ENCODE assay signal across 1 cellular context in the genomic region with DNA sequence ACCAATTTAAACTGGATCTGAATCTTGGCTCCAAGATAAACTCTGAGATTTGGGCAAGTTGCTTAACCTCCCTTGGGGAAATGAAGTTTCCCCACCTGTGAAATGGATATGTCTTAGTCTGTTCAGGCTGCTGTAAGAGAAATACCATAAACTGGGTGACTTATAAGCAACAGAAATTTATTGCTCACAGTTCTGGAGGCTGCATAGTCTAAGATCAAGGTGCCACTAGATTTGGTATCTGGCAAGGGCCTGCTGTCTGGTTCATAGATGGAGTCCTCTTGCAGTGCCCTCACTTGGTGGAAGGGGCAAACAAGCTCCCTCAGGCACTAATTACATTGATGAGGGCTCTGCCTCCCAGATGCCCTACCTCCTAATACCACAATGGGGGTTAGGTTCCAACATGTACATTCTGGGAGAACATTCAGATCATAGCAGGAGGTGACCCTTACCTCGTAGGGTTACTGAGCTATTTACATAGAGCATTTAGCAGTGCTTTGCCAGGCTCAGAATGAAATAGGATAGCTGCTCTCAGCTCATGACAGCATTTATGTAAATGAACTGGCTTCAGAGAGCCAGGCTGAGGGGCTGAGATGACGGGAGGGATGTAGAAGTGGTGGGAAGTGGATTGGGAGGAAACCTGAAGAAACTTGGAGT.
TF ChIP-seq lines count a peak whose summit lies in the region.

No MANE protein-coding gene starts in this region.

TF ChIP-seq in HEK293, 187 proteins besides CTCF, POLR2A, EP300 and RAD21 (continued from another document and continues in another):
- peak; percentile 73; the same call in 1 of the 2 replicates for TF ChIP-seq INSM2 (tag by site-specific recombination; IDR thresholded peaks at IDR 0.05)
- TF ChIP-seq ZBTB26 (tag by site-specific recombination; optimal IDR thresholded peaks at IDR 0.05), result no peak
- TF ChIP-seq, protein P1, sequence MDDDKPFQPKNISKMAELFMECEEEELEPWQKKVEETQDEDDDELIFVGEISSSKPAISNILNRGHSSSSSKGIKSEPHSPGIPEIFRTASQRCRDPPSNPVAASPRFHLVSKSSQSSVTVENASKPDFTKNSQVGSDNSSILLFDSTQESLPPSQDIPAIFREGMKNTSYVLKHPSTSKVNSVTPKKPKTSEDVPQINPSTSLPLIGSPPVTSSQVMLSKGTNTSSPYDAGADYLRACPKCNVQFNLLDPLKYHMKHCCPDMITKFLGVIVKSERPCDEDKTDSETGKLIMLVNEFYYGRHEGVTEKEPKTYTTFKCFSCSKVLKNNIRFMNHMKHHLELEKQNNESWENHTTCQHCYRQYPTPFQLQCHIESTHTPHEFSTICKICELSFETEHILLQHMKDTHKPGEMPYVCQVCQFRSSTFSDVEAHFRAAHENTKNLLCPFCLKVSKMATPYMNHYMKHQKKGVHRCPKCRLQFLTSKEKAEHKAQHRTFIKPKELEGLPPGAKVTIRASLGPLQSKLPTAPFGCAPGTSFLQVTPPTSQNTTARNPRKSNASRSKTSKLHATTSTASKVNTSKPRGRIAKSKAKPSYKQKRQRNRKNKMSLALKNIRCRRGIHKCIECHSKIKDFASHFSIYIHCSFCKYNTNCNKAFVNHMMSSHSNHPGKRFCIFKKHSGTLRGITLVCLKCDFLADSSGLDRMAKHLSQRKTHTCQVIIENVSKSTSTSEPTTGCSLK (tag by site-specific recombination; IDR thresholded peaks at IDR 0.05), result no peak
- TF ChIP-seq KLF17 (tag by site-specific recombination; IDR thresholded peaks at IDR 0.05), result 0 out of 2 replicates have a peak, but pooled peaks have one; percentile 43
- TF ChIP-seq ZNF843 (tag by site-specific recombination; IDR thresholded peaks at IDR 0.05), result peak; percentile 57; the same call in 1 of the 2 replicates
- TF ChIP-seq ZNF2 (tag by site-specific recombination; IDR thresholded peaks at IDR 0.05), result peak; percentile 51; the same call in 1 of the 2 replicates
- no peak for TF ChIP-seq ZNF701 (tag by site-specific recombination; IDR thresholded peaks at IDR 0.05)
- TF ChIP-seq ZNF302 (tag by site-specific recombination; IDR thresholded peaks at IDR 0.05; ENCODE audit: low read depth), result no peak
- no peak for TF ChIP-seq ZNF76 (tag by site-specific recombination; IDR thresholded peaks at IDR 0.05; ENCODE audit: borderline replicate concordance, low read depth)
- TF ChIP-seq ZNF510 (tag by site-specific recombination; IDR thresholded peaks at IDR 0.05; ENCODE audit: insufficient replicate concordance), result peak; percentile 81
- TF ChIP-seq ZNF24 (tag by site-specific recombination; IDR thresholded peaks at IDR 0.05), result peak; percentile 48; the same call in 1 of the 2 replicates
- TF ChIP-seq KLF8 (tag by site-specific recombination; IDR thresholded peaks at IDR 0.05), result peak; percentile 35; the same call in 1 of the 2 replicates
- TF ChIP-seq ZNF121 (tag by site-specific recombination; IDR thresholded peaks at IDR 0.05), result no peak
- no peak for TF ChIP-seq REPIN1 (tag by site-specific recombination; IDR thresholded peaks at IDR 0.05; ENCODE audit: low read depth)
- TF ChIP-seq, protein P2, sequence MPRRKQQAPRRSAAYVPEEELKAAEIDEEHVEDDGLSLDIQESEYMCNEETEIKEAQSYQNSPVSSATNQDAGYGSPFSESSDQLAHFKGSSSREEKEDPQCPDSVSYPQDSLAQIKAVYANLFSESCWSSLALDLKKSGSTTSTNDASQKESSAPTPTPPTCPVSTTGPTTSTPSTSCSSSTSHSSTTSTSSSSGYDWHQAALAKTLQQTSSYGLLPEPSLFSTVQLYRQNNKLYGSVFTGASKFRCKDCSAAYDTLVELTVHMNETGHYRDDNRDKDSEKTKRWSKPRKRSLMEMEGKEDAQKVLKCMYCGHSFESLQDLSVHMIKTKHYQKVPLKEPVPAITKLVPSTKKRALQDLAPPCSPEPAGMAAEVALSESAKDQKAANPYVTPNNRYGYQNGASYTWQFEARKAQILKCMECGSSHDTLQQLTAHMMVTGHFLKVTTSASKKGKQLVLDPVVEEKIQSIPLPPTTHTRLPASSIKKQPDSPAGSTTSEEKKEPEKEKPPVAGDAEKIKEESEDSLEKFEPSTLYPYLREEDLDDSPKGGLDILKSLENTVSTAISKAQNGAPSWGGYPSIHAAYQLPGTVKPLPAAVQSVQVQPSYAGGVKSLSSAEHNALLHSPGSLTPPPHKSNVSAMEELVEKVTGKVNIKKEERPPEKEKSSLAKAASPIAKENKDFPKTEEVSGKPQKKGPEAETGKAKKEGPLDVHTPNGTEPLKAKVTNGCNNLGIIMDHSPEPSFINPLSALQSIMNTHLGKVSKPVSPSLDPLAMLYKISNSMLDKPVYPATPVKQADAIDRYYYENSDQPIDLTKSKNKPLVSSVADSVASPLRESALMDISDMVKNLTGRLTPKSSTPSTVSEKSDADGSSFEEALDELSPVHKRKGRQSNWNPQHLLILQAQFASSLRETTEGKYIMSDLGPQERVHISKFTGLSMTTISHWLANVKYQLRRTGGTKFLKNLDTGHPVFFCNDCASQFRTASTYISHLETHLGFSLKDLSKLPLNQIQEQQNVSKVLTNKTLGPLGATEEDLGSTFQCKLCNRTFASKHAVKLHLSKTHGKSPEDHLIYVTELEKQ (tag by site-specific recombination; IDR thresholded peaks at IDR 0.05; ENCODE audit: borderline replicate concordance), result peak; percentile 62; the same call in 1 of the 2 replicates
- TF ChIP-seq, protein P3, sequence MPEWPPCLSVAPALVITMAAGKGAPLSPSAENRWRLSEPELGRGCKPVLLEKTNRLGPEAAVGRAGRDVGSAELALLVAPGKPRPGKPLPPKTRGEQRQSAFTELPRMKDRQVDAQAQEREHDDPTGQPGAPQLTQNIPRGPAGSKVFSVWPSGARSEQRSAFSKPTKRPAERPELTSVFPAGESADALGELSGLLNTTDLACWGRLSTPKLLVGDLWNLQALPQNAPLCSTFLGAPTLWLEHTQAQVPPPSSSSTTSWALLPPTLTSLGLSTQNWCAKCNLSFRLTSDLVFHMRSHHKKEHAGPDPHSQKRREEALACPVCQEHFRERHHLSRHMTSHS (tag by site-specific recombination; IDR thresholded peaks at IDR 0.05), result no peak
- no peak for TF ChIP-seq ZNF639 (tag by site-specific recombination; IDR thresholded peaks at IDR 0.05)
- TF ChIP-seq, protein P4, sequence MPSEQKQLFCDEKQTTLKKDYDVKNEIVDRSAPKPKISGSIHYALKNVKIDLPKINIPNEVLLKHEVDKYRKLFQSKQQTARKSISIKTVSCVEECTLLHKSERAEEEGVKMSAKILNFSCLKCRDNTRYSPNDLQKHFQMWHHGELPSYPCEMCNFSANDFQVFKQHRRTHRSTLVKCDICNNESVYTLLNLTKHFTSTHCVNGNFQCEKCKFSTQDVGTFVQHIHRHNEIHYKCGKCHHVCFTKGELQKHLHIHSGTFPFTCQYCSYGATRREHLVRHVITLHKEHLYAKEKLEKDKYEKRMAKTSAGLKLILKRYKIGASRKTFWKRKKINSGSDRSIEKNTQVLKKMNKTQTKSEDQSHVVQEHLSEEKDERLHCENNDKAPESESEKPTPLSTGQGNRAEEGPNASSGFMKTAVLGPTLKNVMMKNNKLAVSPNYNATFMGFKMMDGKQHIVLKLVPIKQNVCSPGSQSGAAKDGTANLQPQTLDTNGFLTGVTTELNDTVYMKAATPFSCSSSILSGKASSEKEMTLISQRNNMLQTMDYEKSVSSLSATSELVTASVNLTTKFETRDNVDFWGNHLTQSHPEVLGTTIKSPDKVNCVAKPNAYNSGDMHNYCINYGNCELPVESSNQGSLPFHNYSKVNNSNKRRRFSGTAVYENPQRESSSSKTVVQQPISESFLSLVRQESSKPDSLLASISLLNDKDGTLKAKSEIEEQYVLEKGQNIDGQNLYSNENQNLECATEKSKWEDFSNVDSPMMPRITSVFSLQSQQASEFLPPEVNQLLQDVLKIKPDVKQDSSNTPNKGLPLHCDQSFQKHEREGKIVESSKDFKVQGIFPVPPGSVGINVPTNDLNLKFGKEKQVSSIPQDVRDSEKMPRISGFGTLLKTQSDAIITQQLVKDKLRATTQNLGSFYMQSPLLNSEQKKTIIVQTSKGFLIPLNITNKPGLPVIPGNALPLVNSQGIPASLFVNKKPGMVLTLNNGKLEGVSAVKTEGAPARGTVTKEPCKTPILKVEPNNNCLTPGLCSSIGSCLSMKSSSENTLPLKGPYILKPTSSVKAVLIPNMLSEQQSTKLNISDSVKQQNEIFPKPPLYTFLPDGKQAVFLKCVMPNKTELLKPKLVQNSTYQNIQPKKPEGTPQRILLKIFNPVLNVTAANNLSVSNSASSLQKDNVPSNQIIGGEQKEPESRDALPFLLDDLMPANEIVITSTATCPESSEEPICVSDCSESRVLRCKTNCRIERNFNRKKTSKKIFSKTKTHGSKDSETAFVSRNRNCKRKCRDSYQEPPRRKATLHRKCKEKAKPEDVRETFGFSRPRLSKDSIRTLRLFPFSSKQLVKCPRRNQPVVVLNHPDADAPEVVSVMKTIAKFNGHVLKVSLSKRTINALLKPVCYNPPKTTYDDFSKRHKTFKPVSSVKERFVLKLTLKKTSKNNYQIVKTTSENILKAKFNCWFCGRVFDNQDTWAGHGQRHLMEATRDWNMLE (tag by site-specific recombination; conservative IDR thresholded peaks at IDR 0.05; ENCODE audit: low read depth), result no peak
- TF ChIP-seq ZNF654 (tag by site-specific recombination; IDR thresholded peaks at IDR 0.05; ENCODE audit: low read depth), result no peak
- 0 out of 2 replicates have a peak, but pooled peaks have one; percentile 24 for TF ChIP-seq MZF1 (tag by site-specific recombination; IDR thresholded peaks at IDR 0.05; ENCODE audit: borderline replicate concordance)
- no peak for TF ChIP-seq SALL2 (tag by site-specific recombination; IDR thresholded peaks at IDR 0.05; ENCODE audit: borderline replicate concordance)
- TF ChIP-seq, protein P5, sequence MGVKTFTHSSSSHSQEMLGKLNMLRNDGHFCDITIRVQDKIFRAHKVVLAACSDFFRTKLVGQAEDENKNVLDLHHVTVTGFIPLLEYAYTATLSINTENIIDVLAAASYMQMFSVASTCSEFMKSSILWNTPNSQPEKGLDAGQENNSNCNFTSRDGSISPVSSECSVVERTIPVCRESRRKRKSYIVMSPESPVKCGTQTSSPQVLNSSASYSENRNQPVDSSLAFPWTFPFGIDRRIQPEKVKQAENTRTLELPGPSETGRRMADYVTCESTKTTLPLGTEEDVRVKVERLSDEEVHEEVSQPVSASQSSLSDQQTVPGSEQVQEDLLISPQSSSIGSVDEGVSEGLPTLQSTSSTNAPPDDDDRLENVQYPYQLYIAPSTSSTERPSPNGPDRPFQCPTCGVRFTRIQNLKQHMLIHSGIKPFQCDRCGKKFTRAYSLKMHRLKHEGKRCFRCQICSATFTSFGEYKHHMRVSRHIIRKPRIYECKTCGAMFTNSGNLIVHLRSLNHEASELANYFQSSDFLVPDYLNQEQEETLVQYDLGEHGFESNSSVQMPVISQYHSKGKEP (tag by site-specific recombination; IDR thresholded peaks at IDR 0.05), result peak; percentile 89
- peak; percentile 88 for TF ChIP-seq SP7 (tag by site-specific recombination; IDR thresholded peaks at IDR 0.05)
- peak; percentile 22; the same call in 1 of the 2 replicates for TF ChIP-seq PRDM4 (tag by site-specific recombination; IDR thresholded peaks at IDR 0.05)
- no peak for TF ChIP-seq ZNF19 (tag by site-specific recombination; IDR thresholded peaks at IDR 0.05; ENCODE audit: low read depth)
- no peak for TF ChIP-seq ZNF571 (tag by site-specific recombination; IDR thresholded peaks at IDR 0.05)
- no peak for TF ChIP-seq ZNF169 (tag by site-specific recombination; IDR thresholded peaks at IDR 0.05)
- peak; percentile 75; the same call in 1 of the 2 replicates for TF ChIP-seq ZNF549 (tag by site-specific recombination; IDR thresholded peaks at IDR 0.05)
